In the genomic region with DNA sequence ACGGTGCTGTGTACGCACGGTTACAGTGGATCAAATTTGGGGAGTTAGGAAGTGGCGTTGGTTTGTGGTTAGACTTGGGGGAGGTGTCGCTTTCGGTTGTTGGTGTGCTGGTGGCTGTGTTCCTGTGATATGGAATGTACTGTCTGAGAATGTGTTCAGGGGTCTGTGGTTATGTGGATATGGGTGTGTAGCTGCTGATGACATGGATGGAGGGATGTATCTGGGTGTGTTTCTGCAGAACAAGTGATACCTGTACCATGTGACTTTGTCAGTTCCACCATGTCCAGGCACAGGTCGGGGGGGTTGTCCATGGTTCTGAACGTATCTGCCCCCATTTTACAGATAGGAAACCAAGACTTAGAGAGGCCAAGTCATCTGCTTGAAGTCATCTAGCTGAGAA, we compare ENCODE assay signal across 1 cellular context.
TF ChIP-seq lines count a peak whose summit lies in the region.

No MANE protein-coding gene starts in this region.

TF ChIP-seq in K562, 482 proteins besides CTCF, POLR2A, EP300 and RAD21:
- TF ChIP-seq, protein P1, sequence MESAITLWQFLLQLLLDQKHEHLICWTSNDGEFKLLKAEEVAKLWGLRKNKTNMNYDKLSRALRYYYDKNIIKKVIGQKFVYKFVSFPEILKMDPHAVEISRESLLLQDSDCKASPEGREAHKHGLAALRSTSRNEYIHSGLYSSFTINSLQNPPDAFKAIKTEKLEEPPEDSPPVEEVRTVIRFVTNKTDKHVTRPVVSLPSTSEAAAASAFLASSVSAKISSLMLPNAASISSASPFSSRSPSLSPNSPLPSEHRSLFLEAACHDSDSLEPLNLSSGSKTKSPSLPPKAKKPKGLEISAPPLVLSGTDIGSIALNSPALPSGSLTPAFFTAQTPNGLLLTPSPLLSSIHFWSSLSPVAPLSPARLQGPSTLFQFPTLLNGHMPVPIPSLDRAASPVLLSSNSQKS (CRISPR knock-in tag; IDR thresholded peaks at IDR 0.05), result no peak
- TF ChIP-seq SLC30A9 (CRISPR knock-in tag; IDR thresholded peaks at IDR 0.05) (no peak), CBX8 (IDR thresholded peaks at IDR 0.05; ENCODE audit: borderline replicate concordance, extremely low read depth, low read depth, low read length, poor library complexity, severe bottlenecking) (no peak), PKNOX1 (IDR thresholded peaks at IDR 0.05) (no peak), XRCC4 (IDR thresholded peaks at IDR 0.05; ENCODE audit: extremely low read depth, insufficient read depth, insufficient read length) (no peak), EHMT2 (IDR thresholded peaks at IDR 0.05) (peak; percentile 34; the same call in 1 of the 2 replicates), CBFA2T3 (IDR thresholded peaks at IDR 0.05) (peak; percentile 29; the same call in 1 of the 2 replicates), TRIM28 (IDR thresholded peaks at IDR 0.05) (no peak), THRAP3 (IDR thresholded peaks at IDR 0.05; ENCODE audit: borderline replicate concordance) (no peak)
- TF ChIP-seq, protein P2, sequence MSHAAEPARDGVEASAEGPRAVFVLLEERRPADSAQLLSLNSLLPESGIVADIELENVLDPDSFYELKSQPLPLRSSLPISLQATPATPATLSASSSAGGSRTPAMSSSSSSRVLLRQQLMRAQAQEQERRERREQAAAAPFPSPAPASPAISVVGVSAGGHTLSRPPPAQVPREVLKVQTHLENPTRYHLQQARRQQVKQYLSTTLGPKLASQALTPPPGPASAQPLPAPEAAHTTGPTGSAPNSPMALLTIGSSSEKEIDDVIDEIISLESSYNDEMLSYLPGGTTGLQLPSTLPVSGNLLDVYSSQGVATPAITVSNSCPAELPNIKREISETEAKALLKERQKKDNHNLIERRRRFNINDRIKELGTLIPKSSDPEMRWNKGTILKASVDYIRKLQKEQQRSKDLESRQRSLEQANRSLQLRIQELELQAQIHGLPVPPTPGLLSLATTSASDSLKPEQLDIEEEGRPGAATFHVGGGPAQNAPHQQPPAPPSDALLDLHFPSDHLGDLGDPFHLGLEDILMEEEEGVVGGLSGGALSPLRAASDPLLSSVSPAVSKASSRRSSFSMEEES (CRISPR knock-in tag; IDR thresholded peaks at IDR 0.05), result no peak
